ENCODE assay signal across 15 cellular contexts in genomic region chr16:9124444-9124843, GRCh38. TPM values are rescaled to one million over a fixed set of nuclear protein-coding genes. Genes with fewer than 3 reads are reported as not detected.
A peak's percentile ranks its signal among the peaks of the same experiment; 100 is the strongest.
DNase-seq lines count a peak whose midpoint lies in the region; ATAC-seq and TF ChIP-seq lines count a peak whose summit lies in the region.
"Had no signal": no experiment of that assay in that cellular context is flagged by ENCODE, and none has a peak within 500 bp of the region (broad histone marks: within the 10 kb centered on the region; RNA-seq: fewer than 3 reads in every experiment).

No MANE protein-coding gene starts in this region.

- no peaks in the 10 kb centered on the region for H3K9me3 ChIP-seq in SK-N-MC (ENCODE audit: low read depth, low read length)
- H3K9me3 ChIP-seq in transverse colon: no peaks in the 10 kb centered on the region
- H3K9me3 ChIP-seq: thoracic aorta had no signal

- peaks cover 17 to 51% (median 27%) of the 10 kb centered on the region in 4 donors for H3K4me1 ChIP-seq in transverse colon

- in situ Hi-C loops in transverse colon (cut with MboI; ENCODE audit: low pct_ligation_motif_present in 1 of 4, low pct_unique_long_range_greater_than_20kb in 1 of 4, low sequenced_read_pairs in 3 of 4): no loop called here

- no peak for TF ChIP-seq POLR2A in transverse colon (IDR thresholded peaks at IDR 0.05)

- H3K4me3 ChIP-seq in SK-N-MC (no peak overlapping the region), transverse colon (no peak overlapping the region)
- H3K4me3 ChIP-seq: thoracic aorta had no signal

- H3K36me3 Mint-ChIP-seq in stimulated activated naive CD8-positive, alpha-beta T cell treated with anti-CD3 and anti-CD28 coated beads, Interleukin-15, Interleukin-2, amounts not matched to agents 100 ng/mL and 50 ng/mL, for 24 hours (ENCODE audit: low read depth): peaks cover 43% of the 10 kb centered on the region
- H3K36me3 Mint-ChIP-seq in immature natural killer cell: peaks cover 0 to 6% (median 0%) of the 10 kb centered on the region in 3 donors

- no peak overlapping the region for H3K9ac ChIP-seq in SK-N-MC (ENCODE audit: insufficient read length)

- H3K27me3 ChIP-seq in transverse colon: no peaks in the 10 kb centered on the region

- H3K27ac Mint-ChIP-seq in stimulated activated naive CD8-positive, alpha-beta T cell treated with anti-CD3 and anti-CD28 coated beads, Interleukin-15, Interleukin-2, amounts not matched to agents 100 ng/mL and 50 ng/mL, for 24 hours: peak overlapping the region; percentile 50
- H3K27ac Mint-ChIP-seq in immature natural killer cell: peak overlapping the region in 5 of 6 donors; percentile 40 to 81 (median 73)

- H3K4me1 Mint-ChIP-seq in stimulated activated naive CD8-positive, alpha-beta T cell treated with anti-CD3 and anti-CD28 coated beads, Interleukin-15, Interleukin-2, amounts not matched to agents 100 ng/mL and 50 ng/mL, for 24 hours (ENCODE audit: low read depth): peaks cover 69% of the 10 kb centered on the region
- peaks cover 78 to 90% of the 10 kb centered on the region in 2 donors for H3K4me1 Mint-ChIP-seq in immature natural killer cell

- H3K36me3 ChIP-seq in SK-N-MC (ENCODE audit: insufficient read depth, low read length): peaks cover 21% of the 10 kb centered on the region
- no peaks in the 10 kb centered on the region for H3K36me3 ChIP-seq in transverse colon

- DNase-seq in stimulated activated naive CD8-positive, alpha-beta T cell treated with anti-CD3 and anti-CD28 coated beads, Interleukin-15, Interleukin-2, amounts not matched to agents 100 U/mL and 50 U/mL, for 24 hours: no peak
- no peak for DNase-seq in SK-N-MC (ENCODE audit: low read depth, low spot score)
- DNase-seq in immature natural killer cell: no peak
- DNase-seq in transverse colon: no peak
- DNase-seq in stimulated activated naive CD4-positive, alpha-beta T cell (lab: John Stamatoyannopoulos, UW): no peak
- DNase-seq: effector CD4-positive, alpha-beta T cell; HCEC 1CT; NCI-H524 treated with DMSO at 0.1 percent for 48 hours; stimulated activated CD4-positive, alpha-beta T cell treated with anti-CD3 and anti-CD28 coated beads, Interleukin-1b, Interleukin-23, amount 100 ng/mL, for 48 hours had no signal

- TF ChIP-seq EP300 in transverse colon (IDR thresholded peaks at IDR 0.05; ENCODE audit: low read depth): no peak

- no peaks in the 10 kb centered on the region for H3K27me3 Mint-ChIP-seq in stimulated activated naive CD8-positive, alpha-beta T cell treated with anti-CD3 and anti-CD28 coated beads, Interleukin-15, Interleukin-2, amounts not matched to agents 100 ng/mL and 50 ng/mL, for 24 hours
- H3K27me3 Mint-ChIP-seq in immature natural killer cell (ENCODE audit: low read depth in 3 of 3): peaks cover 2 to 4% (median 2%) of the 10 kb centered on the region in 3 donors

- 96% methylated on average over 7 of the region's 7 CpGs; no CpG with 5 or more reads in 1 of the 2 donors for WGBS in transverse colon (ENCODE audit: low coverage in 1 of 2), 2 donors

- H3K9me3 Mint-ChIP-seq in stimulated activated naive CD8-positive, alpha-beta T cell treated with anti-CD3 and anti-CD28 coated beads, Interleukin-15, Interleukin-2, amounts not matched to agents 100 ng/mL and 50 ng/mL, for 24 hours: no peaks in the 10 kb centered on the region
- H3K9me3 Mint-ChIP-seq in immature natural killer cell: no peaks in the 10 kb centered on the region
- H3K9me3 Mint-ChIP-seq: activated naive CD4-positive, alpha-beta T cell treated with anti-CD3 and anti-CD28 coated beads, Interleukin-2, amount 50 U/mL, for 72 hours had no signal

- intact Hi-C loops in transverse colon (cut with DNase I; ENCODE audit: low total_unique reads): no loop called here

- H3K27ac ChIP-seq in SK-N-MC (0 out of 2 replicates have a peak overlapping the region, but pooled peaks have one; percentile 19), transverse colon (peak overlapping the region; percentile 76 to 87 (median 84))

- H3K4me3 Mint-ChIP-seq in stimulated activated naive CD8-positive, alpha-beta T cell treated with anti-CD3 and anti-CD28 coated beads, Interleukin-15, Interleukin-2, amounts not matched to agents 100 ng/mL and 50 ng/mL, for 24 hours: no peak overlapping the region
- H3K4me3 Mint-ChIP-seq in immature natural killer cell: peak overlapping the region in 1 of 5 donors; percentile 7

- no peak for ATAC-seq in stimulated activated naive CD8-positive, alpha-beta T cell treated with anti-CD3 and anti-CD28 coated beads, Interleukin-15, Interleukin-2, amounts not matched to agents 100 U/mL and 50 U/mL, for 24 hours
- ATAC-seq in GM21619 (IDR thresholded peaks at IDR 0.05; ENCODE audit: unreplicated experiment) (no peak), HG02759 (IDR thresholded peaks at IDR 0.05; ENCODE audit: unreplicated experiment) (no peak)
- ATAC-seq: SK-N-SH treated with all-trans-retinoic acid at 6 μM for 48 hours had no signal

- no peak for TF ChIP-seq CTCF in transverse colon (IDR thresholded peaks at IDR 0.05)

RNA-seq across cellular contexts. Expression of gene HAPSTR1, which starts 33.0 kb away (rescaled TPM):
- 10 to 100 TPM in 1 of 3 donors, 1 to 10 TPM in 2; 4.9 to 20.2 (median 6.1) TPM for polyA plus RNA-seq in immature natural killer cell
- 10 to 100 TPM; 41.4 to 68.5 (median 58.4) TPM for total RNA-seq in transverse colon
